In the genomic region with DNA sequence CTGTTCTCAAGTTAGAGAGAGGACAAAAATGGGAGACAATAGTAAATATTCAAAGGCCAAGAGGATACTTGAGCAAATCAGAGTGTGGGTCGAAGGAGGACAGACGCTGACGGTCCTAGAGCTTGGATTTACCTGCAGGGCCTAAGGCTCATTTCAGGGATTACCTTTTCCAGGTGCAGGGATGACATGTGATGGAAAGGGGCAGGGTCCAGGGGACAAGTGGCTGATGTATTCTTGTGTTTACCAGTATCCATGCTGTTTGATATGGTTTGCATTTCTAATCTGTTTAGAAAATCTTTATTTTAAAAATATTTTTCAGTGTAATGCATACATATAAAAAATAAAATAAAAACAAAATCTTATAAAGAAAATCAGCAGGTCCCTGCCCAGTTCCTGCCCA, we compare ENCODE assay signal across 30 cellular contexts. TPM values are rescaled to one million over a fixed set of nuclear protein-coding genes. Genes with fewer than 3 reads are reported as not detected.
"Had no signal": no experiment of that assay in that cellular context is flagged by ENCODE, and none has a peak within 500 bp of the region (broad histone marks: within the 10 kb centered on the region; RNA-seq: fewer than 3 reads in every experiment).

No MANE protein-coding gene starts in this region.

- DNase-seq: stimulated activated CD4-positive, alpha-beta T cell treated with anti-CD3 and anti-CD28 coated beads, Interleukin-2, amount 100 ng/mL, for 48 hours; stimulated activated CD4-positive, alpha-beta T cell treated with anti-CD3 and anti-CD28 coated beads, Interleukin-4, amount 100 ng/mL, for 1 hour; stimulated activated CD4-positive, alpha-beta T cell treated with anti-CD3 and anti-CD28 coated beads, Interleukin-4, amount 100 ng/mL, for 24 hours; stimulated activated CD4-positive, alpha-beta T cell treated with anti-CD3 and anti-CD28 coated beads, Interleukin-4, amount 100 ng/mL, for 4 hours; stimulated activated CD8-positive, alpha-beta memory T cell treated with anti-CD3 and anti-CD28 coated beads, Interleukin-4, amount 100 ng/mL, for 48 hours; stimulated activated naive B cell treated with anti-CD40 and anti-IgM and Interleukin-4, amounts not matched to agents 10 μg/mL and 1 μg/mL and 100 μg/mL, for 72 hours; stimulated activated naive CD4-positive, alpha-beta T cell; stimulated activated naive CD4-positive, alpha-beta T cell treated with Interleukin-2 at 50 U/mL for 16 hours; stimulated activated naive CD8-positive, alpha-beta T cell treated with anti-CD3 and anti-CD28 coated beads, Interleukin-15, amount 100 ng/mL, for 72 hours; stimulated activated naive CD8-positive, alpha-beta T cell treated with anti-CD3 and anti-CD28 coated beads, Interleukin-15, Interleukin-2, amounts not matched to agents 100 U/mL and 50 U/mL, for 24 hours; stomach; substantia nigra; testis; thyroid gland; tibial artery; transverse colon; trophoblast cell; upper lobe of left lung; upper lobe of right lung; uterus had no signal

- ATAC-seq: stimulated activated effector memory CD8-positive, alpha-beta T cell treated with anti-CD3 and anti-CD28 coated beads, Interleukin-12 subunit alpha, Interleukin-12 subunit beta, amount 100 ng/mL, for 72 hours; stimulated activated memory B cell treated with anti-CD40 and anti-IgM and Interleukin-4, amounts not matched to agents 10 μg/mL and 1 μg/mL and 100 μg/mL, for 72 hours; stimulated activated naive B cell treated with anti-CD40 and anti-IgM and Interleukin-4, amounts not matched to agents 10 μg/mL and 1 μg/mL and 100 μg/mL, for 72 hours; stimulated activated naive CD8-positive, alpha-beta T cell treated with anti-CD3 and anti-CD28 coated beads, Interleukin-15, amount 100 ng/mL, for 72 hours; stimulated activated naive CD8-positive, alpha-beta T cell treated with anti-CD3 and anti-CD28 coated beads, Interleukin-15, Interleukin-2, amounts not matched to agents 100 U/mL and 50 U/mL, for 24 hours; upper lobe of right lung had no signal

- H3K4me3 ChIP-seq: stomach, suprapubic skin, testis, thoracic aorta, thyroid gland, tibial artery, tibial nerve, transverse colon, upper lobe of left lung, upper lobe of right lung, uterus, vagina had no signal

- H3K36me3 ChIP-seq: stomach, suprapubic skin, thoracic aorta, thyroid gland, tibial artery, tibial nerve, transverse colon, upper lobe of left lung, upper lobe of right lung, uterus, vagina had no signal

- H3K27me3 ChIP-seq: stomach, suprapubic skin, testis, thyroid gland, tibial nerve, transverse colon, upper lobe of left lung, upper lobe of right lung, uterus, vagina had no signal

- H3K27ac ChIP-seq: stomach, suprapubic skin, testis, thoracic aorta, thyroid gland, tibial artery, tibial nerve, transverse colon, upper lobe of left lung, upper lobe of right lung, uterus, vagina had no signal

- H3K4me1 ChIP-seq: stomach, testis, thyroid gland, tibial artery, tibial nerve, transverse colon, upper lobe of left lung, upper lobe of right lung, uterus, vagina had no signal

- H3K9me3 ChIP-seq: stomach, suprapubic skin, testis, thoracic aorta, thyroid gland, tibial nerve, transverse colon, upper lobe of left lung, upper lobe of right lung, uterus, vagina had no signal

RNA-seq across cellular contexts. Expression of a gene that starts 5.3 kb away (rescaled TPM):
- total RNA-seq: stomach, subcutaneous adipose tissue, suprapubic skin, temporal lobe, thoracic aorta, tibial nerve, transverse colon, upper lobe of left lung, upper lobe of right lung, ureter, urinary bladder, uterus, vagina had no signal
